ENCODE assay signal across 8 cellular contexts in genomic region chr9:33447404-33448158, GRCh38. TPM values are rescaled to one million over a fixed set of nuclear protein-coding genes. Genes with fewer than 3 reads are reported as not detected.
DNase-seq lines count a peak whose midpoint lies in the region; ATAC-seq and TF ChIP-seq lines count a peak whose summit lies in the region.

AQP3 (minus strand) TSS chr9:33447593; CDS start chr9:33447530, 63 bp downstream.

- TF ChIP-seq CTCF in neural crest cell (conservative IDR thresholded peaks at IDR 0.05) = no peak
- TF ChIP-seq CTCF in tibial artery (IDR thresholded peaks at IDR 0.05) = no peak

- peaks cover 13% of the 10 kb centered on the region for H3K27me3 Mint-ChIP-seq in neural crest cell (ENCODE audit: low read depth)

- H3K27me3 ChIP-seq in tibial artery = no peaks in the 10 kb centered on the region

- peak within 1 kb of the TSS; percentile 80 for H3K4me3 Mint-ChIP-seq in neural crest cell

- no peaks in the 10 kb centered on the region for H3K9me3 Mint-ChIP-seq in neural crest cell

- peaks cover 3 to 23% (median 16%) of the 10 kb centered on the region in 4 donors for H3K4me1 ChIP-seq in tibial artery

- peak; percentile 17 for DNase-seq in DMS53 treated with DMSO at 0.1 percent for 48 hours (lab: John Stamatoyannopoulos, UW; ENCODE audit: unreplicated experiment)
- peak; percentile 62 for DNase-seq in NOMO-1 treated with DMSO at 0.1 percent for 48 hours (lab: John Stamatoyannopoulos, UW; ENCODE audit: unreplicated experiment)
- peak; percentile 70 for DNase-seq in activated T-helper 1 cell treated with Interleukin-2 at 50 U/mL for 16 hours (ENCODE audit: low read depth)
- peak; percentile 12 for DNase-seq in fibroblast of the conjunctiva (ENCODE audit: low read depth)
- peak; percentile 57 for DNase-seq in neural crest cell (ENCODE audit: low read depth, low spot score)
- DNase-seq in tibial artery = peak; percentile 38 to 81
- DNase-seq in cerebellar nuclear complex (lab: John Stamatoyannopoulos, UW) = no peak

- H3K27ac Mint-ChIP-seq in neural crest cell (ENCODE audit: unreplicated experiment) = no peak within 1 kb of the TSS

- no peaks in the 10 kb centered on the region for H3K9me3 ChIP-seq in tibial artery

- intact Hi-C loops in tibial artery (cut with DNase I; ENCODE audit: low total_unique reads) = no loop called here

- no peaks in the 10 kb centered on the region for H3K36me3 Mint-ChIP-seq in neural crest cell (ENCODE audit: low read depth)

- H3K36me3 ChIP-seq in tibial artery = no peaks in the 10 kb centered on the region

- H3K4me3 ChIP-seq in tibial artery = peak within 1 kb of the TSS; percentile 47 to 59

- peaks cover 16% of the 10 kb centered on the region for H3K4me1 Mint-ChIP-seq in neural crest cell

- peak; percentile 32 for ATAC-seq in HG02571 (IDR thresholded peaks at IDR 0.05; ENCODE audit: unreplicated experiment)

- peak within 1 kb of the TSS; percentile 8 to 36 for H3K27ac ChIP-seq in tibial artery

RNA-seq across cellular contexts. Expression of gene AQP3, which starts in this region (rescaled TPM):
- 1.1 TPM in 2 replicates for total RNA-seq in neural crest cell

Comparison
In these comparisons a context has a peak if more than half of its experiments do, and no peak if none do; other contexts are left out.
1. DNase-seq: peak in DMS53 treated with DMSO at 0.1 percent for 48 hours (single experiment), NOMO-1 treated with DMSO at 0.1 percent for 48 hours (single experiment), activated T-helper 1 cell treated with Interleukin-2 at 50 U/mL for 16 hours (single experiment), fibroblast of the conjunctiva (single experiment), neural crest cell (single experiment) and tibial artery (2 of 2); none in cerebellar nuclear complex (0 of 2).